Comparison of ENCODE assay signal across 24 cellular contexts in genomic region chr16:23196577-23196976, GRCh38. TPM values are rescaled to one million over a fixed set of nuclear protein-coding genes. Genes with fewer than 3 reads are reported as not detected.
"Had no signal": no experiment of that assay in that cellular context is flagged by ENCODE, and none has a peak within 500 bp of the region (broad histone marks: within the 10 kb centered on the region; RNA-seq: fewer than 3 reads in every experiment).

No MANE protein-coding gene starts in this region.

- ATAC-seq: activated T-helper 17 cell treated with anti-CD3 and anti-CD28 coated beads, Interleukin-2, amount 50 U/mL, for 72 hours; Right ventricle myocardium inferior; T-cell had no signal

- H3K36me3 ChIP-seq: brain microvascular endothelial cell, cardiac muscle cell had no signal

- H3K27me3 ChIP-seq: brain microvascular endothelial cell had no signal

- DNase-seq: activated CD4-positive, alpha-beta memory T cell treated with anti-CD3 and anti-CD28 coated beads, Interleukin-2, amount 10 ng/mL, durations not matched to agents 7 days and 5 days; activated CD4-positive, alpha-beta T cell treated with anti-CD3 and anti-CD28 coated beads, Interleukin-2, amount 50 U/mL, for 1 hour; activated CD4-positive, CD25-positive, alpha-beta regulatory T cell; activated gamma-delta T cell treated with Interleukin-2 at 50 U/mL for 16 hours; activated naive CD4-positive, alpha-beta T cell treated with anti-CD3 and anti-CD28 coated beads, Interleukin-2, amount 10 ng/mL, durations not matched to agents 7 days and 5 days; activated naive CD8-positive, alpha-beta T cell treated with anti-CD3 and anti-CD28 coated beads for 36 hours; activated T-cell treated with anti-CD3 and anti-CD28 coated beads for 4 hours; activated T-cell treated with anti-CD3 and anti-CD28 coated beads, Interleukin-2, amount 50 U/mL, for 48 hours; brain microvascular endothelial cell; NCI-H1092; NCI-H1930; NCI-H446; NCI-H524; NCI-H82; RPMI8226; T-cell; T-helper 2 cell; T1000 had no signal

- H3K4me3 ChIP-seq: cardiac muscle cell, SK-N-MC had no signal

- H3K27ac ChIP-seq: brain microvascular endothelial cell, cardiac muscle cell, SK-N-MC had no signal

RNA-seq across cellular contexts. Expression of gene SCNN1G, which starts 14.0 kb away (rescaled TPM):
- total RNA-seq: activated CD4-positive, alpha-beta memory T cell treated with anti-CD3 and anti-CD28 coated beads, Interleukin-2, amount 10 ng/mL, durations not matched to agents 7 days and 5 days; activated CD8-positive, alpha-beta memory T cell treated with anti-CD3 and anti-CD28 coated beads for 36 hours; activated naive CD8-positive, alpha-beta T cell treated with anti-CD3 and anti-CD28 coated beads for 36 hours; activated T-helper 17 cell treated with anti-CD3 and anti-CD28 coated beads, Interleukin-2, amount 50 U/mL, for 72 hours; cardiac muscle cell; OCI-LY7; T-cell had no signal
